In genomic region chr10:86325158-86325557, GRCh38 we compare ENCODE assay signal across 20 cellular contexts. TPM values are rescaled to one million over a fixed set of nuclear protein-coding genes. Genes with fewer than 3 reads are reported as not detected.
DNase-seq lines count a peak whose midpoint lies in the region; ATAC-seq and TF ChIP-seq lines count a peak whose summit lies in the region.
"Had no signal": no experiment of that assay in that cellular context is flagged by ENCODE, and none has a peak within 500 bp of the region (broad histone marks: within the 10 kb centered on the region; RNA-seq: fewer than 3 reads in every experiment).

No MANE protein-coding gene starts in this region.

- intact Hi-C loops in HCT116 (cut with micrococcal nuclease) = no loop called here
- intact Hi-C loops in cardiac septum (cut with DNase I) = no loop called here
- intact Hi-C loops in left colon (cut with DNase I, micrococcal nuclease) = no loop called here

- TF ChIP-seq POLR2A in HCT116 (IDR thresholded peaks at IDR 0.05; ENCODE audit: borderline replicate concordance, extremely low read depth, insufficient read depth, insufficient read length) = no peak

- H3K27ac Mint-ChIP-seq in WTC11 = no peak overlapping the region
- H3K27ac Mint-ChIP-seq in neural crest cell (ENCODE audit: unreplicated experiment) = no peak overlapping the region
- no peak overlapping the region for H3K27ac Mint-ChIP-seq in activated naive CD4-positive, alpha-beta T cell treated with anti-CD3 and anti-CD28 coated beads, Interleukin-2, amount 50 U/mL, for 72 hours
- H3K27ac Mint-ChIP-seq: HFFc6, T-cell had no signal

- no peaks in the 10 kb centered on the region for H3K9me3 ChIP-seq in HCT116 (ENCODE audit: control insufficient read depth in 1 of 2, insufficient read depth in 1 of 2, low read depth in 1 of 2, low read length in 2 of 2)

- H2AFZ ChIP-seq in HCT116 (ENCODE audit: low read depth, low read length, poor library complexity, severe bottlenecking) = no peak overlapping the region

- no peak overlapping the region for H3K4me3 Mint-ChIP-seq in WTC11
- no peak overlapping the region for H3K4me3 Mint-ChIP-seq in neural crest cell
- H3K4me3 Mint-ChIP-seq: HFFc6, T-cell had no signal

- no peak overlapping the region for H3K4me2 ChIP-seq in HCT116 (ENCODE audit: low read length)

- H4K20me1 ChIP-seq in HCT116 (ENCODE audit: insufficient read depth) = no peaks in the 10 kb centered on the region

- peak; percentile 70 for ATAC-seq in HCT116
- peak; percentile 61; the same call in 1 of the 2 replicates for ATAC-seq in WTC11
- ATAC-seq in activated naive CD4-positive, alpha-beta T cell treated with anti-CD3 and anti-CD28 coated beads, Interleukin-2, amount 50 U/mL, for 72 hours = no peak
- no peak for ATAC-seq in left colon
- ATAC-seq: SK-N-SH treated with all-trans-retinoic acid at 6 μM for 48 hours, T-cell had no signal

- CTCF ChIA-PET in HCT116 (lab: Charles Lee) (no interaction called here), WTC11 (lab: Charles Lee) (no interaction called here)

- H3K4me3 ChIP-seq in HCT116 (replicated peaks in 1 of 2; ENCODE audit: low read depth in 1 of 2, low read length in 2 of 2) = no peak overlapping the region

- no peak overlapping the region for H3K9ac ChIP-seq in HCT116 (ENCODE audit: low read length)

- no peaks in the 10 kb centered on the region for H3K79me2 ChIP-seq in HCT116 (ENCODE audit: insufficient read depth, low read length)

- H3K27me3 Mint-ChIP-seq in WTC11 (ENCODE audit: low read depth) = no peaks in the 10 kb centered on the region
- H3K27me3 Mint-ChIP-seq in neural crest cell (ENCODE audit: low read depth) = peaks cover 21% of the 10 kb centered on the region

- DNase-seq in HCT116 (ENCODE audit: low read depth, low spot score) (no peak), WTC11 (ENCODE audit: low spot score) (no peak), neural crest cell (ENCODE audit: low read depth, low spot score) (no peak), cardiac septum (ENCODE audit: low spot score) (no peak), DMS 273 treated with DMSO at 0.1 percent for 48 hours (lab: John Stamatoyannopoulos, UW) (no peak), left colon (no peak)
- no peak for DNase-seq in activated naive CD4-positive, alpha-beta T cell treated with anti-CD3 and anti-CD28 coated beads, Interleukin-2, amount 50 U/mL, for 72 hours (ENCODE audit: low spot score in 2 of 2)
- DNase-seq: C1 segment of cervical spinal cord, DMS79 treated with DMSO at 0.1 percent for 48 hours, HFFc6, NCI-H1048, NCI-H1436 treated with DMSO at 0.1 percent for 48 hours, NCI-H2029, NCI-H526 treated with DMSO at 0.1 percent for 48 hours, SHP77, T-cell had no signal

- POLR2A ChIA-PET in HCT116 (lab: Charles Lee) (no interaction called here), WTC11 (lab: Charles Lee) (no interaction called here)

- no peaks in the 10 kb centered on the region for H3K36me3 ChIP-seq in HCT116 (ENCODE audit: control insufficient read depth in 1 of 2, insufficient read depth in 2 of 2, low read length in 2 of 2)

- H3K9me3 Mint-ChIP-seq in WTC11 (no peaks in the 10 kb centered on the region), neural crest cell (no peaks in the 10 kb centered on the region)
- no peaks in the 10 kb centered on the region for H3K9me3 Mint-ChIP-seq in activated naive CD4-positive, alpha-beta T cell treated with anti-CD3 and anti-CD28 coated beads, Interleukin-2, amount 50 U/mL, for 72 hours
- H3K9me3 Mint-ChIP-seq: HFFc6, T-cell had no signal

- no TSS peak for BruUV-seq in HCT116 (replicated peaks; lab: Mats Ljungman, UMichigan)

- H3K36me3 Mint-ChIP-seq in WTC11 (no peaks in the 10 kb centered on the region), neural crest cell (ENCODE audit: low read depth) (no peaks in the 10 kb centered on the region)
- no peaks in the 10 kb centered on the region for H3K36me3 Mint-ChIP-seq in activated naive CD4-positive, alpha-beta T cell treated with anti-CD3 and anti-CD28 coated beads, Interleukin-2, amount 50 U/mL, for 72 hours
- H3K36me3 Mint-ChIP-seq: T-cell had no signal

- no peak; the same call in 1 of the 2 replicates for TF ChIP-seq RAD21 in HCT116 (IDR thresholded peaks at IDR 0.05; ENCODE audit: low read depth)

- H3K4me1 ChIP-seq in HCT116 (ENCODE audit: control insufficient read depth in 1 of 2, insufficient read depth in 2 of 2, low read length in 2 of 2) = no peaks in the 10 kb centered on the region

- H3K27ac ChIP-seq in C4-2B = no peak overlapping the region
- H3K27ac ChIP-seq in HCT116 (ENCODE audit: low read depth, low read length) = no peak overlapping the region

- H3K9me2 ChIP-seq in HCT116 (ENCODE audit: insufficient read depth) = no peaks in the 10 kb centered on the region

- H3K4me1 Mint-ChIP-seq in WTC11 = no peaks in the 10 kb centered on the region
- H3K4me1 Mint-ChIP-seq in neural crest cell = no peaks in the 10 kb centered on the region
- H3K4me1 Mint-ChIP-seq: T-cell had no signal

- H3K27me3 ChIP-seq in HCT116 (ENCODE audit: insufficient read depth, low read length) = no peaks in the 10 kb centered on the region

- peak; percentile 7 for TF ChIP-seq CTCF in C4-2B (conservative IDR thresholded peaks at IDR 0.05)
- TF ChIP-seq CTCF in HCT116 (IDR thresholded peaks at IDR 0.05 in 2 of 3, conservative IDR thresholded peaks at IDR 0.05 in 1 of 3; ENCODE audit: borderline replicate concordance in 1 of 3, insufficient read depth in 1 of 3, low read depth in 2 of 3, low read length in 2 of 3) = peak in 2 of 3 experiments; percentile 32 to 46; a peak in 3 of 6 replicates
- TF ChIP-seq CTCF in WTC11 (IDR thresholded peaks at IDR 0.05) = no peak
- peak; percentile 20 for TF ChIP-seq CTCF in neural crest cell (conservative IDR thresholded peaks at IDR 0.05)

- RAD21 ChIA-PET in HCT116 (lab: Charles Lee; ENCODE audit: low non-redundant PET in 1 of 2, low total read pairs in 2 of 2, uncharacterized antibody in 2 of 2, unreplicated experiment in 2 of 2) = no interaction called here

TF ChIP-seq in HCT116, 20 proteins besides CTCF, POLR2A, EP300 and RAD21 (continues in another document):
- TF ChIP-seq REST (IDR thresholded peaks at IDR 0.05; ENCODE audit: low read depth) = no peak
- no peak for TF ChIP-seq SRF (IDR thresholded peaks at IDR 0.05; ENCODE audit: low read depth)
- TF ChIP-seq SP1 (IDR thresholded peaks at IDR 0.05; ENCODE audit: low read depth) = no peak
- no peak for TF ChIP-seq EZH2 (IDR thresholded peaks at IDR 0.05)
- no peak for TF ChIP-seq JUND (IDR thresholded peaks at IDR 0.05)

TF ChIP-seq in WTC11, 78 proteins besides CTCF, POLR2A, EP300 and RAD21:
- TF ChIP-seq ATF1 (CRISPR knock-in tag; IDR thresholded peaks at IDR 0.05) (no peak), FOXJ3 (CRISPR knock-in tag; IDR thresholded peaks at IDR 0.05; ENCODE audit: borderline replicate concordance) (no peak), USF1 (CRISPR knock-in tag; IDR thresholded peaks at IDR 0.05) (no peak), NR3C1 (CRISPR knock-in tag; conservative IDR thresholded peaks at IDR 0.05; ENCODE audit: low read depth) (no peak), ZNF425 (CRISPR knock-in tag; conservative IDR thresholded peaks at IDR 0.05) (no peak)

RNA-seq across cellular contexts. Expression of gene GRID1, which starts 41.4 kb away (rescaled TPM):
- total RNA-seq in HCT116 (2021; ENCODE audit: unreplicated experiment) (5.6 TPM), WTC11 (2021) (0.21 to 0.50 TPM (median 0.37 TPM) in 3 replicates), neural crest cell (1.1 and 1.2 TPM in 2 replicates), cardiac septum (3.0 TPM), left colon (1 to 10 TPM in 1 of 2 donors, under 1 TPM in 1; 0.31 to 1.0 TPM)
- polyA plus RNA-seq in HCT116 (2012) = 4.8 and 5.0 TPM in 2 replicates
- not detected for total RNA-seq in activated naive CD4-positive, alpha-beta T cell treated with anti-CD3 and anti-CD28 coated beads, Interleukin-2, amount 50 U/mL, for 72 hours
- total RNA-seq: HFFc6, MCF 10A, RPMI7951 had no signal

Comparison
In these comparisons a context has a peak if more than half of its experiments do, and no peak if none do; other contexts are left out.
1. ATAC-seq: peak in HCT116 (single experiment) and WTC11 (single experiment); none in activated naive CD4-positive, alpha-beta T cell treated with anti-CD3 and anti-CD28 coated beads, Interleukin-2, amount 50 U/mL, for 72 hours (0 of 2) and left colon (single experiment).